ENCODE assay signal across 1 cellular context in the genomic region with DNA sequence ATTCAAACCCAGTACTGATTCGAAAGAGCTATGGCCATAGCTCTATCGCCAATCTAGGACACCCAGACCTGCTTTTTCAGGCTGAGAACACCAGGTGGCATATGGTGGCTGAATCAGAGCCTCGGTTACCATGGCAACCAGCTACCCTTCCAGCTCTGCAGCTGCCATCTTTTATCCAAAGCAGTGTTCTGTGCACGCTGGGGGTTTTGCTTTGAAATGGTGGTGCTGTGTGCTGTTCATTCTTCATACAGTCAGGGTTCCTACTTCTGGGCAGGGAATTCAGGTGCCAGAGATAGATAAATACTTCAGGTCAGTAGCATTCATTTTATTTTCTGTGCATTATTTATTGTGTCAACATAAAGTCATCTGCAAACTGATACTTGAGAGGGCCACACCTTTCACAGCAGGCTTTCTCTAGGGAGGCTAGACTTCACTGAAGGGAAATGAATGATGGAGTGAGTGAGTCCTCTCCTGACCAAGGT.
A peak's percentile ranks its signal among the peaks of the same experiment; 100 is the strongest.
TF ChIP-seq lines count a peak whose summit lies in the region.

No MANE protein-coding gene starts in this region.

TF ChIP-seq in K562, 482 proteins besides CTCF, POLR2A, EP300 and RAD21 (continued from another document and continues in another):
- TF ChIP-seq, protein P1, sequence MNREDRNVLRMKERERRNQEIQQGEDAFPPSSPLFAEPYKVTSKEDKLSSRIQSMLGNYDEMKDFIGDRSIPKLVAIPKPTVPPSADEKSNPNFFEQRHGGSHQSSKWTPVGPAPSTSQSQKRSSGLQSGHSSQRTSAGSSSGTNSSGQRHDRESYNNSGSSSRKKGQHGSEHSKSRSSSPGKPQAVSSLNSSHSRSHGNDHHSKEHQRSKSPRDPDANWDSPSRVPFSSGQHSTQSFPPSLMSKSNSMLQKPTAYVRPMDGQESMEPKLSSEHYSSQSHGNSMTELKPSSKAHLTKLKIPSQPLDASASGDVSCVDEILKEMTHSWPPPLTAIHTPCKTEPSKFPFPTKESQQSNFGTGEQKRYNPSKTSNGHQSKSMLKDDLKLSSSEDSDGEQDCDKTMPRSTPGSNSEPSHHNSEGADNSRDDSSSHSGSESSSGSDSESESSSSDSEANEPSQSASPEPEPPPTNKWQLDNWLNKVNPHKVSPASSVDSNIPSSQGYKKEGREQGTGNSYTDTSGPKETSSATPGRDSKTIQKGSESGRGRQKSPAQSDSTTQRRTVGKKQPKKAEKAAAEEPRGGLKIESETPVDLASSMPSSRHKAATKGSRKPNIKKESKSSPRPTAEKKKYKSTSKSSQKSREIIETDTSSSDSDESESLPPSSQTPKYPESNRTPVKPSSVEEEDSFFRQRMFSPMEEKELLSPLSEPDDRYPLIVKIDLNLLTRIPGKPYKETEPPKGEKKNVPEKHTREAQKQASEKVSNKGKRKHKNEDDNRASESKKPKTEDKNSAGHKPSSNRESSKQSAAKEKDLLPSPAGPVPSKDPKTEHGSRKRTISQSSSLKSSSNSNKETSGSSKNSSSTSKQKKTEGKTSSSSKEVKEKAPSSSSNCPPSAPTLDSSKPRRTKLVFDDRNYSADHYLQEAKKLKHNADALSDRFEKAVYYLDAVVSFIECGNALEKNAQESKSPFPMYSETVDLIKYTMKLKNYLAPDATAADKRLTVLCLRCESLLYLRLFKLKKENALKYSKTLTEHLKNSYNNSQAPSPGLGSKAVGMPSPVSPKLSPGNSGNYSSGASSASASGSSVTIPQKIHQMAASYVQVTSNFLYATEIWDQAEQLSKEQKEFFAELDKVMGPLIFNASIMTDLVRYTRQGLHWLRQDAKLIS (CRISPR knock-in tag; IDR thresholded peaks at IDR 0.05), result 0 out of 2 replicates have a peak, but pooled peaks have one; percentile 39
- TF ChIP-seq, protein P2, sequence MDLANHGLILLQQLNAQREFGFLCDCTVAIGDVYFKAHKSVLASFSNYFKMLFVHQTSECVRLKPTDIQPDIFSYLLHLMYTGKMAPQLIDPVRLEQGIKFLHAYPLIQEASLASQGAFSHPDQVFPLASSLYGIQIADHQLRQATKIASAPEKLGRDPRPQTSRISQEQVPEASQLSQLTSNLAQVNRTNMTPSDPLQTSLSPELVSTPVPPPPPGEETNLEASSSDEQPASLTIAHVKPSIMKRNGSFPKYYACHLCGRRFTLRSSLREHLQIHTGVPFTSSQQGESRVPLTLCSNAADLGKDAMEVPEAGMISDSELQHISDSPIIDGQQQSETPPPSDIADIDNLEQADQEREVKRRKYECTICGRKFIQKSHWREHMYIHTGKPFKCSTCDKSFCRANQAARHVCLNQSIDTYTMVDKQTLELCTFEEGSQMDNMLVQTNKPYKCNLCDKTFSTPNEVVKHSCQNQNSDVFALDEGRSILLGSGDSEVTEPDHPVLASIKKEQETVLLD (IDR thresholded peaks at IDR 0.05), result no peak
- TF ChIP-seq FOSL1 (tag; conservative IDR thresholded peaks at IDR 0.05) (peak; percentile 43), ZNF184 (CRISPR knock-in tag; IDR thresholded peaks at IDR 0.05) (no peak), MEF2D (tag; conservative IDR thresholded peaks at IDR 0.05; ENCODE audit: low read depth) (no peak), ZBTB34 (CRISPR knock-in tag; IDR thresholded peaks at IDR 0.05) (no peak), RBM22 (IDR thresholded peaks at IDR 0.05; ENCODE audit: low read depth, low read length, poor library complexity, severe bottlenecking) (no peak), IFI16 (CRISPR knock-in tag; IDR thresholded peaks at IDR 0.05) (no peak), ETV1 (tag; conservative IDR thresholded peaks at IDR 0.05; ENCODE audit: low read depth) (no peak), SAP30 (IDR thresholded peaks at IDR 0.05; ENCODE audit: borderline replicate concordance, insufficient read depth, low read depth, low read length, poor library complexity, severe bottlenecking) (no peak), SREBF2 (CRISPR knock-in tag; IDR thresholded peaks at IDR 0.05) (no peak), CREBBP (IDR thresholded peaks at IDR 0.05; ENCODE audit: low read depth, low read length) (no peak), NBN (IDR thresholded peaks at IDR 0.05; ENCODE audit: low read depth) (no peak), TOE1 (IDR thresholded peaks at IDR 0.05; ENCODE audit: borderline replicate concordance) (no peak), TOE1 (CRISPR knock-in tag; IDR thresholded peaks at IDR 0.05; ENCODE audit: borderline replicate concordance, low read depth) (no peak), HOXB6 (CRISPR knock-in tag; IDR thresholded peaks at IDR 0.05; ENCODE audit: borderline replicate concordance) (no peak), LCOR (CRISPR knock-in tag; IDR thresholded peaks at IDR 0.05) (no peak), ZNF277 (CRISPR knock-in tag; IDR thresholded peaks at IDR 0.05; ENCODE audit: borderline replicate concordance) (no peak), UBTF (IDR thresholded peaks at IDR 0.05; ENCODE audit: borderline replicate concordance in 1 of 2, low read depth in 2 of 2, low read length in 2 of 2) (no peak), RFX5 (IDR thresholded peaks at IDR 0.05; ENCODE audit: low read depth, low read length) (peak; percentile 74; the same call in 1 of the 2 replicates), HNRNPL (IDR thresholded peaks at IDR 0.05; ENCODE audit: low read depth, low read length) (no peak), COPS2 (conservative IDR thresholded peaks at IDR 0.05) (no peak), CREB1 (IDR thresholded peaks at IDR 0.05) (no peak), CREB1 (CRISPR knock-in tag; IDR thresholded peaks at IDR 0.05) (no peak), FOXJ2 (tag; IDR thresholded peaks at IDR 0.05) (peak; percentile 67; the same call in 1 of the 2 replicates), ZNF174 (CRISPR knock-in tag; IDR thresholded peaks at IDR 0.05) (no peak), ZBED1 (IDR thresholded peaks at IDR 0.05) (no peak), SNRNP70 (optimal IDR thresholded peaks at IDR 0.05; ENCODE audit: low read depth, low read length) (no peak), BRCA1 (IDR thresholded peaks at IDR 0.05) (no peak), BRCA1 (CRISPR knock-in tag; IDR thresholded peaks at IDR 0.05) (no peak), KLF13 (tag; IDR thresholded peaks at IDR 0.05; ENCODE audit: borderline replicate concordance, low read depth) (no peak), SAFB (IDR thresholded peaks at IDR 0.05; ENCODE audit: borderline replicate concordance, low read depth, low read length) (no peak), BHLHE40 (IDR thresholded peaks at IDR 0.05; ENCODE audit: low read length) (0 out of 2 replicates have a peak, but pooled peaks have one; percentile 16), ZNF24 (IDR thresholded peaks at IDR 0.05) (no peak), ZNF75A (CRISPR knock-in tag; IDR thresholded peaks at IDR 0.05) (no peak), MAFF (IDR thresholded peaks at IDR 0.05; ENCODE audit: low read length) (no peak), E2F8 (IDR thresholded peaks at IDR 0.05; ENCODE audit: low read depth, partially characterized antibody) (no peak), PURB (CRISPR knock-in tag; IDR thresholded peaks at IDR 0.05; ENCODE audit: low read depth) (no peak), SUPT5H (IDR thresholded peaks at IDR 0.05) (no peak), MCM7 (IDR thresholded peaks at IDR 0.05) (no peak)
- TF ChIP-seq, protein P3, sequence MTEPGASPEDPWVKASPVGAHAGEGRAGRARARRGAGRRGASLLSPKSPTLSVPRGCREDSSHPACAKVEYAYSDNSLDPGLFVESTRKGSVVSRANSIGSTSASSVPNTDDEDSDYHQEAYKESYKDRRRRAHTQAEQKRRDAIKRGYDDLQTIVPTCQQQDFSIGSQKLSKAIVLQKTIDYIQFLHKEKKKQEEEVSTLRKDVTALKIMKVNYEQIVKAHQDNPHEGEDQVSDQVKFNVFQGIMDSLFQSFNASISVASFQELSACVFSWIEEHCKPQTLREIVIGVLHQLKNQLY (CRISPR knock-in tag; conservative IDR thresholded peaks at IDR 0.05), result no peak
- TF ChIP-seq, protein P4, sequence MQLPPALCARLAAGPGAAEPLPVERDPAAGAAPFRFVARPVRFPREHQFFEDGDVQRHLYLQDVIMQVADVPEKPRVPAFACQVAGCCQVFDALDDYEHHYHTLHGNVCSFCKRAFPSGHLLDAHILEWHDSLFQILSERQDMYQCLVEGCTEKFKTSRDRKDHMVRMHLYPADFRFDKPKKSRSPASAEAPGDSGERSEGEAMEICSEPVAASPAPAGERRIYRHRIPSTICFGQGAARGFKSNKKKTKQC (CRISPR knock-in tag; IDR thresholded peaks at IDR 0.05), result no peak
- TF ChIP-seq, protein P5, sequence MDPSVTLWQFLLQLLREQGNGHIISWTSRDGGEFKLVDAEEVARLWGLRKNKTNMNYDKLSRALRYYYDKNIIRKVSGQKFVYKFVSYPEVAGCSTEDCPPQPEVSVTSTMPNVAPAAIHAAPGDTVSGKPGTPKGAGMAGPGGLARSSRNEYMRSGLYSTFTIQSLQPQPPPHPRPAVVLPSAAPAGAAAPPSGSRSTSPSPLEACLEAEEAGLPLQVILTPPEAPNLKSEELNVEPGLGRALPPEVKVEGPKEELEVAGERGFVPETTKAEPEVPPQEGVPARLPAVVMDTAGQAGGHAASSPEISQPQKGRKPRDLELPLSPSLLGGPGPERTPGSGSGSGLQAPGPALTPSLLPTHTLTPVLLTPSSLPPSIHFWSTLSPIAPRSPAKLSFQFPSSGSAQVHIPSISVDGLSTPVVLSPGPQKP (CRISPR knock-in tag; IDR thresholded peaks at IDR 0.05), result no peak
- TF ChIP-seq, protein P6, sequence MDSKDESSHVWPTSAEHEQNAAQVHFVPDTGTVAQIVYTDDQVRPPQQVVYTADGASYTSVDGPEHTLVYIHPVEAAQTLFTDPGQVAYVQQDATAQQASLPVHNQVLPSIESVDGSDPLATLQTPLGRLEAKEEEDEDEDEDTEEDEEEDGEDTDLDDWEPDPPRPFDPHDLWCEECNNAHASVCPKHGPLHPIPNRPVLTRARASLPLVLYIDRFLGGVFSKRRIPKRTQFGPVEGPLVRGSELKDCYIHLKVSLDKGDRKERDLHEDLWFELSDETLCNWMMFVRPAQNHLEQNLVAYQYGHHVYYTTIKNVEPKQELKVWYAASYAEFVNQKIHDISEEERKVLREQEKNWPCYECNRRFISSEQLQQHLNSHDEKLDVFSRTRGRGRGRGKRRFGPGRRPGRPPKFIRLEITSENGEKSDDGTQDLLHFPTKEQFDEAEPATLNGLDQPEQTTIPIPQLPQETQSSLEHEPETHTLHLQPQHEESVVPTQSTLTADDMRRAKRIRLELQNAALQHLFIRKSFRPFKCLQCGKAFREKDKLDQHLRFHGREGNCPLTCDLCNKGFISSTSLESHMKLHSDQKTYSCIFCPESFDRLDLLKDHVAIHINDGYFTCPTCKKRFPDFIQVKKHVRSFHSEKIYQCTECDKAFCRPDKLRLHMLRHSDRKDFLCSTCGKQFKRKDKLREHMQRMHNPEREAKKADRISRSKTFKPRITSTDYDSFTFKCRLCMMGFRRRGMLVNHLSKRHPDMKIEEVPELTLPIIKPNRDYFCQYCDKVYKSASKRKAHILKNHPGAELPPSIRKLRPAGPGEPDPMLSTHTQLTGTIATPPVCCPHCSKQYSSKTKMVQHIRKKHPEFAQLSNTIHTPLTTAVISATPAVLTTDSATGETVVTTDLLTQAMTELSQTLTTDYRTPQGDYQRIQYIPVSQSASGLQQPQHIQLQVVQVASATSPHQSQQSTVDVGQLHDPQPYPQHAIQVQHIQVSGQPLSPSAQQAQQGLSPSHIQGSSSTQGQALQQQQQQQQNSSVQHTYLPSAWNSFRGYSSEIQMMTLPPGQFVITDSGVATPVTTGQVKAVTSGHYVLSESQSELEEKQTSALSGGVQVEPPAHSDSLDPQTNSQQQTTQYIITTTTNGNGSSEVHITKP (IDR thresholded peaks at IDR 0.05; ENCODE audit: partially characterized antibody), result no peak
